Comparison of ENCODE assay signal across 8 cellular contexts in genomic region chr17:63435681-63436522, GRCh38. TPM values are rescaled to one million over a fixed set of nuclear protein-coding genes. Genes with fewer than 3 reads are reported as not detected.
A peak's percentile ranks its signal among the peaks of the same experiment; 100 is the strongest.
DNase-seq lines count a peak whose midpoint lies in the region; ATAC-seq and TF ChIP-seq lines count a peak whose summit lies in the region.

No MANE protein-coding gene starts in this region.

- H3K4me1 ChIP-seq in gastroesophageal sphincter, result peaks cover 0 to 70% (median 39%) of the 10 kb centered on the region in 3 donors
- H3K4me1 ChIP-seq in transverse colon, result peaks cover 20 to 77% (median 54%) of the 10 kb centered on the region in 4 donors

- intact Hi-C loops in transverse colon (cut with DNase I; ENCODE audit: low total_unique reads), result no loop called here

- in situ Hi-C loops in transverse colon (cut with MboI; ENCODE audit: low pct_ligation_motif_present in 1 of 4, low pct_unique_long_range_greater_than_20kb in 1 of 4, low sequenced_read_pairs in 3 of 4), result no loop called here

- H3K27ac ChIP-seq in gastroesophageal sphincter (peak overlapping the region in 3 of 4 donors; percentile 4 to 79 (median 67)), transverse colon (peak overlapping the region; percentile 26 to 77 (median 66))

- H3K27me3 ChIP-seq in gastroesophageal sphincter (peaks cover 5% of the 10 kb centered on the region), transverse colon (no peaks in the 10 kb centered on the region)

- no peaks in the 10 kb centered on the region for H3K36me3 ChIP-seq in gastroesophageal sphincter
- H3K36me3 ChIP-seq in transverse colon, result no peaks in the 10 kb centered on the region

- no peak for TF ChIP-seq EP300 in gastroesophageal sphincter (IDR thresholded peaks at IDR 0.05)
- no peak for TF ChIP-seq EP300 in transverse colon (IDR thresholded peaks at IDR 0.05; ENCODE audit: low read depth)

- DNase-seq in activated gamma-delta T cell (lab: John Stamatoyannopoulos, UW), result peak; percentile 38
- DNase-seq in activated gamma-delta T cell treated with Interleukin-2 at 50 U/mL for 16 hours, result no peak
- DNase-seq in NCI-H69 (lab: John Stamatoyannopoulos, UW), result peak; percentile 38
- DNase-seq in transverse colon, result peak; percentile 42
- DNase-seq in activated T-cell treated with anti-CD3 and anti-CD28 coated beads, Interleukin-2, amount 50 U/mL, for 48 hours, result no peak
- no peak for DNase-seq in UCSD-AML1 (lab: John Stamatoyannopoulos, UW; ENCODE audit: unreplicated experiment)
- no peak for DNase-seq in Ammon's horn (ENCODE audit: low spot score)

- no peak for TF ChIP-seq CTCF in gastroesophageal sphincter (IDR thresholded peaks at IDR 0.05)
- peak; percentile 16 to 72 (median 35) for TF ChIP-seq CTCF in transverse colon (IDR thresholded peaks at IDR 0.05)

- WGBS in gastroesophageal sphincter (ENCODE audit: low coverage in 1 of 2), 2 donors, result 100% methylated on average over 1 of the region's 29 CpGs; no CpG with 5 or more reads in 1 of the 2 donors
- 62 to 85% methylated on average over 5 to 29 of the region's 29 CpGs for WGBS in transverse colon (ENCODE audit: low coverage in 1 of 2), 2 donors

- H3K9me3 ChIP-seq in gastroesophageal sphincter (no peaks in the 10 kb centered on the region), transverse colon (no peaks in the 10 kb centered on the region)

- no peak overlapping the region for H3K4me3 ChIP-seq in gastroesophageal sphincter
- no peak overlapping the region for H3K4me3 ChIP-seq in transverse colon

- ATAC-seq in gastroesophageal sphincter, result no peak

- TF ChIP-seq POLR2A in gastroesophageal sphincter (IDR thresholded peaks at IDR 0.05), result no peak
- TF ChIP-seq POLR2A in transverse colon (IDR thresholded peaks at IDR 0.05), result no peak

RNA-seq across cellular contexts. Expression of gene CYB561, which starts 10.2 kb away (rescaled TPM):
- total RNA-seq in gastroesophageal sphincter, result 10 to 100 TPM in 3 of 4 donors, 1 to 10 TPM in 1; 7.9 to 17.7 (median 15.0) TPM
- 100 to 1,000 TPM in 1 of 4 donors, 10 to 100 TPM in 3; 52.6 to 315 (median 68.5) TPM for total RNA-seq in transverse colon

RNA-seq across cellular contexts. Expression of gene ACE, which starts 41.0 kb away (rescaled TPM):
- total RNA-seq in gastroesophageal sphincter, result 10 to 100 TPM in 1 of 4 donors, 1 to 10 TPM in 3; 4.8 to 10.4 (median 8.2) TPM
- total RNA-seq in transverse colon, result 10 to 100 TPM in 3 of 4 donors, 1 to 10 TPM in 1; 6.0 to 56.7 (median 28.0) TPM

Comparison
In these comparisons a context has a peak if more than half of its experiments do, and no peak if none do; other contexts are left out.
1. DNase-seq: peak in activated gamma-delta T cell (single experiment), NCI-H69 (single experiment) and transverse colon (single experiment); none in activated gamma-delta T cell treated with Interleukin-2 at 50 U/mL for 16 hours (single experiment), activated T-cell treated with anti-CD3 and anti-CD28 coated beads, Interleukin-2, amount 50 U/mL, for 48 hours (0 of 2), UCSD-AML1 (single experiment) and Ammon's horn (single experiment).
2. CTCF ChIP-seq: peak in transverse colon (5 of 5); none in gastroesophageal sphincter (0 of 4).